In genomic region chr11:66238786-66239413, GRCh38 we compare ENCODE assay signal across 22 cellular contexts. TPM values are rescaled to one million over a fixed set of nuclear protein-coding genes. Genes with fewer than 3 reads are reported as not detected.
"Had no signal": no experiment of that assay in that cellular context is flagged by ENCODE, and none has a peak within 500 bp of the region (broad histone marks: within the 10 kb centered on the region; RNA-seq: fewer than 3 reads in every experiment).

No MANE protein-coding gene starts in this region.

- H3K27me3 Mint-ChIP-seq: dendritic cell treated with granulocyte-macrophage colony-stimulating factor and Interleukin-4, amounts not matched to agents 40 ng/mL and 50 ng/mL, for 4 days; naive thymus-derived CD8-positive, alpha-beta T cell; stimulated activated memory B cell treated with anti-CD40 and anti-IgM and Interleukin-4, amounts not matched to agents 10 μg/mL and 1 μg/mL and 100 μg/mL, for 72 hours had no signal

- H3K4me3 ChIP-seq: adrenal gland, gastrocnemius medialis, sigmoid colon, testis had no signal

- H3K4me1 ChIP-seq: adrenal gland, sigmoid colon had no signal

- DNase-seq: activated naive CD4-positive, alpha-beta T cell treated with anti-CD3 and anti-CD28 coated beads, Interleukin-2, amount 50 U/mL, for 16 hours; activated T-cell treated with anti-CD3 and anti-CD28 coated beads, Interleukin-2, amount 50 U/mL, for 1 hour; adrenal gland; effector CD8-positive, alpha-beta T cell; gastrocnemius medialis; head of caudate nucleus; kidney glomerular epithelial cell; naive thymus-derived CD8-positive, alpha-beta T cell; nucleus accumbens; posterior cingulate gyrus; sigmoid colon; stimulated activated CD4-positive, alpha-beta T cell treated with anti-CD3 and anti-CD28 coated beads, Interleukin-4, amount 100 ng/mL, for 24 hours; SW 1271; testis had no signal

- H3K4me1 Mint-ChIP-seq: stimulated activated memory B cell treated with anti-CD40 and anti-IgM and Interleukin-4, amounts not matched to agents 10 μg/mL and 1 μg/mL and 100 μg/mL, for 72 hours had no signal

- H3K27ac Mint-ChIP-seq: dendritic cell treated with granulocyte-macrophage colony-stimulating factor and Interleukin-4, amounts not matched to agents 40 ng/mL and 50 ng/mL, for 4 days had no signal

- H3K27ac ChIP-seq: adrenal gland, gastrocnemius medialis, sigmoid colon, testis had no signal

- H3K27me3 ChIP-seq: adrenal gland, gastrocnemius medialis, sigmoid colon, testis had no signal

- H3K9me3 ChIP-seq: adrenal gland, gastrocnemius medialis, sigmoid colon, testis had no signal

- FAIRE-seq: astrocyte, TTC549 had no signal

- H3K4me3 Mint-ChIP-seq: dendritic cell treated with granulocyte-macrophage colony-stimulating factor and Interleukin-4, amounts not matched to agents 40 ng/mL and 50 ng/mL, for 4 days; naive thymus-derived CD8-positive, alpha-beta T cell; stimulated activated memory B cell treated with anti-CD40 and anti-IgM and Interleukin-4, amounts not matched to agents 10 μg/mL and 1 μg/mL and 100 μg/mL, for 72 hours had no signal

- H3K9me3 Mint-ChIP-seq: dendritic cell treated with granulocyte-macrophage colony-stimulating factor and Interleukin-4, amounts not matched to agents 40 ng/mL and 50 ng/mL, for 4 days; naive thymus-derived CD8-positive, alpha-beta T cell; stimulated activated memory B cell treated with anti-CD40 and anti-IgM and Interleukin-4, amounts not matched to agents 10 μg/mL and 1 μg/mL and 100 μg/mL, for 72 hours had no signal

RNA-seq across cellular contexts. Expression of gene CNIH2, which starts 39.1 kb away (rescaled TPM):
- total RNA-seq: gastrocnemius medialis, liver had no signal
- polyA plus RNA-seq: naive thymus-derived CD8-positive, alpha-beta T cell had no signal

RNA-seq across cellular contexts. Expression of gene TMEM151A, which starts 52.8 kb away (rescaled TPM):
- total RNA-seq: esophagus mucosa; gastrocnemius medialis; T-helper 2 cell treated with Interferon-gamma antibody and Interleukin-4, amounts not matched to agents 100 ng/mL and 5 ng/mL, for 36 hours; ureter had no signal
- polyA plus RNA-seq: naive thymus-derived CD8-positive, alpha-beta T cell had no signal
